Comparison of ENCODE assay signal across 19 cellular contexts in genomic region chr11:87236368-87236767, GRCh38.
DNase-seq lines count a peak whose midpoint lies in the region; TF ChIP-seq lines count a peak whose summit lies in the region.
"Had no signal": no experiment of that assay in that cellular context is flagged by ENCODE, and none has a peak within 500 bp of the region (broad histone marks: within the 10 kb centered on the region; RNA-seq: fewer than 3 reads in every experiment).

No MANE protein-coding gene starts in this region.

- H3K27me3 ChIP-seq in transverse colon (no peaks in the 10 kb centered on the region), osteoblast (ENCODE audit: insufficient read depth, low read length) (no peaks in the 10 kb centered on the region)

- in situ Hi-C loops in transverse colon (cut with MboI; ENCODE audit: low pct_ligation_motif_present in 1 of 4, low pct_unique_long_range_greater_than_20kb in 1 of 4, low sequenced_read_pairs in 3 of 4), result no loop called here

- no peak overlapping the region for H3K27ac ChIP-seq in HEK293 (ENCODE audit: extremely low read depth, low read depth, low read length)
- H3K27ac ChIP-seq in transverse colon, result peak overlapping the region in 2 of 4 donors; percentile 55
- H3K27ac ChIP-seq in osteoblast (ENCODE audit: low read depth, low read length), result no peak overlapping the region

- POLR2A ChIA-PET in HEK293 (lab: Yijun Ruan, JAX), result no interaction called here

- H3K4me1 Mint-ChIP-seq in activated T-helper 1 cell treated with anti-CD3 and anti-CD28 coated beads, Interleukin-12 subunit alpha, Interleukin-12 subunit beta, Interleukin-2, Interleukin-4 antibody, amounts not matched to agents 30 ng/mL and 10 ng/mL and 1 ng/mL, durations not matched to agents 14 hours and 24 hours and 36 hours (ENCODE audit: low read depth), result no peaks in the 10 kb centered on the region
- H3K4me1 Mint-ChIP-seq: B cell, GM23338 had no signal

- CTCF ChIA-PET in HEK293 (lab: Yijun Ruan, JAX), result no interaction called here

- H3K9me3 Mint-ChIP-seq in activated T-helper 1 cell treated with anti-CD3 and anti-CD28 coated beads, Interleukin-12 subunit alpha, Interleukin-12 subunit beta, Interleukin-2, Interleukin-4 antibody, amounts not matched to agents 30 ng/mL and 10 ng/mL and 1 ng/mL, durations not matched to agents 14 hours and 24 hours and 36 hours, result peaks cover 21% of the 10 kb centered on the region

- H2AFZ ChIP-seq in osteoblast (ENCODE audit: low read length), result no peak overlapping the region
- H2AFZ ChIP-seq: GM23338 had no signal

- intact Hi-C loops in transverse colon (cut with DNase I; ENCODE audit: low total_unique reads), result no loop called here
- intact Hi-C loops in activated T-helper 1 cell treated with anti-CD3 and anti-CD28 coated beads, Interleukin-12 subunit alpha, Interleukin-12 subunit beta, Interleukin-2, Interleukin-4 antibody, amounts not matched to agents 30 ng/mL and 10 ng/mL and 1 ng/mL, durations not matched to agents 14 hours and 24 hours and 36 hours (cut with micrococcal nuclease), result no loop called here

- DNase-seq in amniotic epithelial cell (ENCODE audit: low read depth), result peak; percentile 33
- DNase-seq in fibroblast of pulmonary artery (ENCODE audit: low read depth), result peak; percentile 31
- no peak for DNase-seq in transverse colon
- no peak for DNase-seq in activated T-helper 1 cell treated with anti-CD3 and anti-CD28 coated beads, Interleukin-12 subunit alpha, Interleukin-12 subunit beta, Interleukin-2, Interleukin-4 antibody, amounts not matched to agents 30 ng/mL and 10 ng/mL and 1 ng/mL, durations not matched to agents 14 hours and 24 hours and 36 hours (ENCODE audit: low spot score)
- DNase-seq in osteoblast (ENCODE audit: insufficient read length, low spot score, missing footprints), result no peak
- DNase-seq in T-helper 1 cell, result no peak
- DNase-seq: CD4-positive, CD25-positive, alpha-beta regulatory T cell; DMS79 treated with DMSO at 0.1 percent for 48 hours; GDM1; Karpas-422; NCI-H1105; NCI-H187; NCI-H226; NCI-H524 treated with DMSO at 0.1 percent for 48 hours; SHP77 treated with DMSO at 0.1 percent for 48 hours had no signal

- no peaks in the 10 kb centered on the region for H4K20me1 ChIP-seq in osteoblast (ENCODE audit: insufficient read depth, low read length)

- TF ChIP-seq POLR2A in transverse colon (IDR thresholded peaks at IDR 0.05), result no peak

- H3K79me2 ChIP-seq in osteoblast (ENCODE audit: insufficient read depth, low read length), result no peaks in the 10 kb centered on the region

- TF ChIP-seq CTCF in HEK293 (tag by site-specific recombination; IDR thresholded peaks at IDR 0.05) (no peak), fibroblast of pulmonary artery (IDR thresholded peaks at IDR 0.05; ENCODE audit: low read length, missing control alignments) (no peak), transverse colon (IDR thresholded peaks at IDR 0.05) (no peak), osteoblast (IDR thresholded peaks at IDR 0.05; ENCODE audit: extremely low read depth, low read depth, low read length) (no peak)

- no peaks in the 10 kb centered on the region for H3K36me3 ChIP-seq in HEK293 (ENCODE audit: control insufficient read depth in 2 of 2, insufficient read depth in 1 of 2, low read length in 2 of 2)
- no peaks in the 10 kb centered on the region for H3K36me3 ChIP-seq in transverse colon
- no peaks in the 10 kb centered on the region for H3K36me3 ChIP-seq in osteoblast (ENCODE audit: insufficient read depth, low read length)

- 66 to 70% methylated on average over 2 of the region's 2 CpGs for WGBS in transverse colon (ENCODE audit: low coverage in 1 of 2), 2 donors

- H3K27ac Mint-ChIP-seq in activated T-helper 1 cell treated with anti-CD3 and anti-CD28 coated beads, Interleukin-12 subunit alpha, Interleukin-12 subunit beta, Interleukin-2, Interleukin-4 antibody, amounts not matched to agents 30 ng/mL and 10 ng/mL and 1 ng/mL, durations not matched to agents 14 hours and 24 hours and 36 hours, result no peak overlapping the region
- H3K27ac Mint-ChIP-seq: B cell; CD4-positive, CD25-positive, alpha-beta regulatory T cell; GM23338 had no signal

- H3K4me1 ChIP-seq in HEK293 (ENCODE audit: control insufficient read depth, insufficient read depth, low read length) (0 out of 2 replicates have a peak, but pooled peaks cover 2% of the 10 kb centered on the region), transverse colon (peaks cover 0 to 11% (median 0%) of the 10 kb centered on the region in 4 donors), osteoblast (ENCODE audit: insufficient read depth, low read length) (peaks cover 7% of the 10 kb centered on the region)

- H3K4me3 ChIP-seq in HEK293 (ENCODE audit: low read depth, low read length), result no peak overlapping the region
- H3K4me3 ChIP-seq in fibroblast of pulmonary artery (replicated peaks; ENCODE audit: low read depth, low read length), result no peak overlapping the region
- no peak overlapping the region for H3K4me3 ChIP-seq in transverse colon
- no peak overlapping the region for H3K4me3 ChIP-seq in osteoblast (ENCODE audit: insufficient read depth, low read length)
- H3K4me3 ChIP-seq: GM12878, GM23338 had no signal

- H3K4me2 ChIP-seq in osteoblast (ENCODE audit: insufficient read depth, low read length), result no peak overlapping the region
- H3K4me2 ChIP-seq: GM23338 had no signal

- H3K27me3 Mint-ChIP-seq in activated T-helper 1 cell treated with anti-CD3 and anti-CD28 coated beads, Interleukin-12 subunit alpha, Interleukin-12 subunit beta, Interleukin-2, Interleukin-4 antibody, amounts not matched to agents 30 ng/mL and 10 ng/mL and 1 ng/mL, durations not matched to agents 14 hours and 24 hours and 36 hours (ENCODE audit: insufficient read depth), result no peaks in the 10 kb centered on the region
- H3K27me3 Mint-ChIP-seq: B cell; CD4-positive, CD25-positive, alpha-beta regulatory T cell had no signal

- no peak overlapping the region for H3K4me3 Mint-ChIP-seq in activated T-helper 1 cell treated with anti-CD3 and anti-CD28 coated beads, Interleukin-12 subunit alpha, Interleukin-12 subunit beta, Interleukin-2, Interleukin-4 antibody, amounts not matched to agents 30 ng/mL and 10 ng/mL and 1 ng/mL, durations not matched to agents 14 hours and 24 hours and 36 hours
- H3K4me3 Mint-ChIP-seq: B cell; CD4-positive, CD25-positive, alpha-beta regulatory T cell; GM23338 had no signal

- H3K36me3 Mint-ChIP-seq in activated T-helper 1 cell treated with anti-CD3 and anti-CD28 coated beads, Interleukin-12 subunit alpha, Interleukin-12 subunit beta, Interleukin-2, Interleukin-4 antibody, amounts not matched to agents 30 ng/mL and 10 ng/mL and 1 ng/mL, durations not matched to agents 14 hours and 24 hours and 36 hours (ENCODE audit: low read depth), result peaks cover 13% of the 10 kb centered on the region

- peak; percentile 36 for TF ChIP-seq EP300 in transverse colon (IDR thresholded peaks at IDR 0.05; ENCODE audit: low read depth)

- no peaks in the 10 kb centered on the region for H3K9me3 ChIP-seq in HEK293 (ENCODE audit: control insufficient read depth, insufficient read depth, low read depth, low read length)
- H3K9me3 ChIP-seq in transverse colon, result peaks cover 7 to 8% of the 10 kb centered on the region in 2 donors
- no peaks in the 10 kb centered on the region for H3K9me3 ChIP-seq in osteoblast (ENCODE audit: low read depth, low read length)

TF ChIP-seq in HEK293, 187 proteins besides CTCF, POLR2A, EP300 and RAD21:
- TF ChIP-seq RBAK (tag by site-specific recombination; IDR thresholded peaks at IDR 0.05) (peak; percentile 75; the same call in 1 of the 2 replicates), KLF1 (tag by site-specific recombination; IDR thresholded peaks at IDR 0.05) (no peak)

Comparison
In these comparisons a context has a peak if more than half of its experiments do, and no peak if none do; other contexts are left out.
1. DNase-seq: peak in amniotic epithelial cell (single experiment) and fibroblast of pulmonary artery (single experiment); none in transverse colon (single experiment), activated T-helper 1 cell treated with anti-CD3 and anti-CD28 coated beads, Interleukin-12 subunit alpha, Interleukin-12 subunit beta, Interleukin-2, Interleukin-4 antibody, amounts not matched to agents 30 ng/mL and 10 ng/mL and 1 ng/mL, durations not matched to agents 14 hours and 24 hours and 36 hours (single experiment), osteoblast (single experiment) and T-helper 1 cell (0 of 5).